ENCODE assay signal across 21 cellular contexts in the genomic region with DNA sequence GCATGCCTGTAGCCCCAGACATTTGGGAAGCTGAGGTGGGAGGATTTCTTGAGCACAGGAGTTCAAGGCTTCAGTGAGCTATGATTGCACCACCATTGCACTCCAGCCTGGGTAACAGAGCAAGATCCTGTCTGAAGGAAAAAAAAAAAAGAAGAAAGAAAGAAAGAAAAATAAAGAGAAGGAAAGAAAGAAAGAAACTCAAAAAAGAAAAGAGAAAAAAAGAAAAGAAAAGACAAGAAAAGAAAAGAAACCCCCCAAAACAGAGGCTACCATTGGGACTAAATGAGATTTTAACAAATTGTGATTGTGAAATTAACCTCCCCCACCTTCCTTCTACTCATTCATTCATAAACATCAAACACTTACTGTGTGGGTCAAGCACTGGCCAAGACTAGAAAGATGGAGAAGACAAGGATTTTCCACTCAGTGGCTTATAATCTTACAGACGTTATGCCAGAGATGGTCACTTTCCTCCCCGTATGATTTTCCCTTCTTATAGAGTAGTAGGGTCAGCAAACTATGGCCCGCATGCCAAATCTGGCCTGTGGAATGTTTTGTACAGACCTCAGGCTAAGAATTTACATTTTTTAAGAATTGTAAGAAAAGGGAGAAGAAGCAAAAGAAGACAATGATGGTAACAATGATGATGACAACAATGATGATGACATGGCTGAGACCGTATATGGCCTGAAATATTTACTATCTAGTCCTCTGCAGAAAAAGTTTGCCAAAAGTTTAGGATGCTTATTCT. TPM values are rescaled to one million over a fixed set of nuclear protein-coding genes. Genes with fewer than 3 reads are reported as not detected.
"Had no signal": no experiment of that assay in that cellular context is flagged by ENCODE, and none has a peak within 500 bp of the region (broad histone marks: within the 10 kb centered on the region; RNA-seq: fewer than 3 reads in every experiment).

No MANE protein-coding gene starts in this region.

- H3K27me3 Mint-ChIP-seq: activated CD4-positive, alpha-beta memory T cell treated with anti-CD3 and anti-CD28 coated beads for 36 hours; activated T-cell treated with anti-CD3 and anti-CD28 coated beads, Interleukin-2, amount 50 U/mL, for 24 hours; stimulated activated naive CD8-positive, alpha-beta T cell treated with anti-CD3 and anti-CD28 coated beads, Interleukin-15, amount 100 ng/mL, for 72 hours had no signal

- H3K27ac ChIP-seq: ovary, WERI-Rb-1 had no signal

- ATAC-seq: psoas muscle; stimulated activated naive CD8-positive, alpha-beta T cell treated with anti-CD3 and anti-CD28 coated beads, Interleukin-15, amount 100 ng/mL, for 72 hours had no signal

- H3K36me3 Mint-ChIP-seq: activated CD4-positive, alpha-beta memory T cell treated with anti-CD3 and anti-CD28 coated beads for 36 hours had no signal

- H3K9me3 Mint-ChIP-seq: activated CD4-positive, alpha-beta memory T cell treated with anti-CD3 and anti-CD28 coated beads for 36 hours; activated T-cell treated with anti-CD3 and anti-CD28 coated beads, Interleukin-2, amount 50 U/mL, for 24 hours; stimulated activated naive CD8-positive, alpha-beta T cell treated with anti-CD3 and anti-CD28 coated beads, Interleukin-15, amount 100 ng/mL, for 72 hours had no signal

- H3K36me3 ChIP-seq: adrenal gland, esophagus squamous epithelium, heart right ventricle, ovary, suprapubic skin, WERI-Rb-1 had no signal

- DNase-seq: activated CD4-positive, alpha-beta memory T cell treated with anti-CD3 and anti-CD28 coated beads for 36 hours; activated CD4-positive, alpha-beta T cell treated with anti-CD3 and anti-CD28 coated beads for 4 hours; activated effector memory CD4-positive, alpha-beta T cell treated with anti-CD3 and anti-CD28 coated beads, Interleukin-2, amount 50 U/mL, for 16 hours; activated naive CD4-positive, alpha-beta T cell treated with anti-CD3 and anti-CD28 coated beads, Interleukin-2, amount 50 U/mL, for 16 hours; activated T-cell treated with anti-CD3 and anti-CD28 coated beads, Interleukin-2, amount 50 U/mL, for 24 hours; adrenal gland; effector CD8-positive, alpha-beta T cell; esophagus squamous epithelium; heart right ventricle; kidney glomerular epithelial cell; left ventricle myocardium superior; ovary; psoas muscle; right cardiac atrium; stimulated activated CD4-positive, alpha-beta T cell treated with anti-CD3 and anti-CD28 coated beads, Interleukin-15, amount 100 ng/mL, for 24 hours; stimulated activated CD4-positive, alpha-beta T cell treated with anti-CD3 and anti-CD28 coated beads, Interleukin-4, amount 100 ng/mL, for 1 hour; stimulated activated naive CD8-positive, alpha-beta T cell treated with anti-CD3 and anti-CD28 coated beads, Interleukin-15, amount 100 ng/mL, for 72 hours; T-helper 2 cell; WERI-Rb-1 had no signal

- H3K27ac Mint-ChIP-seq: activated CD4-positive, alpha-beta memory T cell treated with anti-CD3 and anti-CD28 coated beads for 36 hours had no signal

- H3K4me3 ChIP-seq: adrenal gland, heart right ventricle, ovary, psoas muscle, suprapubic skin had no signal

- H3K27me3 ChIP-seq: adrenal gland, esophagus squamous epithelium, heart right ventricle, ovary, suprapubic skin had no signal

- H3K4me3 Mint-ChIP-seq: activated CD4-positive, alpha-beta memory T cell treated with anti-CD3 and anti-CD28 coated beads for 36 hours; activated T-cell treated with anti-CD3 and anti-CD28 coated beads, Interleukin-2, amount 50 U/mL, for 24 hours; stimulated activated naive CD8-positive, alpha-beta T cell treated with anti-CD3 and anti-CD28 coated beads, Interleukin-15, amount 100 ng/mL, for 72 hours had no signal

- H3K9me3 ChIP-seq: adrenal gland, esophagus squamous epithelium, heart right ventricle, ovary, psoas muscle, suprapubic skin had no signal

RNA-seq across cellular contexts. Expression of gene FYB1, which starts 1.1 kb away (rescaled TPM):
- total RNA-seq: myocyte had no signal
